In genomic region chr2:95992102-95992501, GRCh38 we compare ENCODE assay signal across 8 cellular contexts. TPM values are rescaled to one million over a fixed set of nuclear protein-coding genes. Genes with fewer than 3 reads are reported as not detected.
DNase-seq lines count a peak whose midpoint lies in the region; ATAC-seq and TF ChIP-seq lines count a peak whose summit lies in the region.
"Not testable (repeated sequence)": the region's sequence is repeated elsewhere in the genome, so short reads cannot be mapped to it uniquely, and the experiment has no call there.

No MANE protein-coding gene starts in this region.

- ATAC-seq in GM18517 (IDR thresholded peaks at IDR 0.05; ENCODE audit: unreplicated experiment), result peak; percentile 54
- peak; percentile 39 for ATAC-seq in HG03520 (IDR thresholded peaks at IDR 0.05; ENCODE audit: unreplicated experiment)
- ATAC-seq in right cardiac atrium, result peak; percentile 82 to 83
- peak in 1 of 2 donors; percentile 88 for ATAC-seq in upper lobe of left lung (ENCODE audit: low FRiP score in 2 of 2)

- no CpG with 5 or more reads among the region's 39 CpGs for WGBS in mammary epithelial cell (ENCODE audit: low coverage, missing lambda C conversion rate)
- under 1% methylated on average over 14 of the region's 39 CpGs for WGBS in right cardiac atrium
- no CpG with 5 or more reads among the region's 39 CpGs for WGBS in upper lobe of left lung, 2 donors

- H3K4me2 ChIP-seq in mammary epithelial cell (ENCODE audit: insufficient read depth, low read depth, low read length), result peak overlapping the region; percentile 97
- H3K4me2 ChIP-seq in osteoblast (ENCODE audit: insufficient read depth, low read length), result peak overlapping the region; percentile 97

- intact Hi-C loops in mammary epithelial cell (cut with micrococcal nuclease), result loop anchor here (1.0 to 2.0 kb wide), 3 partner anchors 125 to 517 kb away; partner anchors contain the start of gene ADRA2B
- intact Hi-C loops in right cardiac atrium (cut with DNase I), result loop anchor here in 1 of 4 donors (10.0 kb wide), 1 partner anchor 123 kb away; the partner anchor contains the start of gene ADRA2B

- not testable (repeated sequence) for H3K4me1 ChIP-seq in HAP-1; mammary epithelial cell (ENCODE audit: insufficient read depth, low read length); right cardiac atrium (ENCODE audit: control insufficient read depth, insufficient read depth, low read length); osteoblast (ENCODE audit: insufficient read depth, low read length); upper lobe of left lung

- not testable (repeated sequence) for H3K27me3 ChIP-seq in HAP-1 (ENCODE audit: low read depth); mammary epithelial cell (ENCODE audit: insufficient read depth, low read length); right cardiac atrium (ENCODE audit: control insufficient read depth, insufficient read depth); osteoblast (ENCODE audit: insufficient read depth, low read length); upper lobe of left lung

- not testable (repeated sequence) for H4K20me1 ChIP-seq in mammary epithelial cell (ENCODE audit: insufficient read depth, low read length); osteoblast (ENCODE audit: insufficient read depth, low read length)

- TF ChIP-seq POLR2A in upper lobe of left lung (IDR thresholded peaks at IDR 0.05), result not testable (repeated sequence)

- H3K36me3 ChIP-seq in HAP-1 (replicated peaks); mammary epithelial cell (ENCODE audit: insufficient read depth, low read length); osteoblast (ENCODE audit: insufficient read depth, low read length); upper lobe of left lung: not testable (repeated sequence)

- DNase-seq in HAP-1 (ENCODE audit: low spot score in 2 of 2) (peak in 1 of 2 experiments; percentile 40), right cardiac atrium (peak in 2 of 3 donors; percentile 15 to 66), upper lobe of left lung (peak in 1 of 2 donors; percentile 83)
- DNase-seq in activated CD4-positive, alpha-beta T cell treated with anti-CD3 and anti-CD28 coated beads for 48 hours, result peak; percentile 46
- not testable (repeated sequence) for DNase-seq in mammary epithelial cell; osteoblast (ENCODE audit: insufficient read length, low spot score, missing footprints)

- peak overlapping the region; percentile 96 for H2AFZ ChIP-seq in mammary epithelial cell (ENCODE audit: low read depth, low read length)
- H2AFZ ChIP-seq in osteoblast (ENCODE audit: low read length), result peak overlapping the region; percentile 96

- not testable (repeated sequence) for H3K9me3 ChIP-seq in HAP-1; mammary epithelial cell (replicated peaks; ENCODE audit: insufficient read depth, low read length); right cardiac atrium (ENCODE audit: control insufficient read depth, low read length); osteoblast (ENCODE audit: low read depth, low read length); upper lobe of left lung

- dilution Hi-C loops in mammary epithelial cell (cut with HindIII; ENCODE audit: low sequenced_read_pairs), result not testable (repeated sequence)

- CTCF ChIA-PET in mammary epithelial cell (lab: Charles Lee; ENCODE audit: low non-redundant PET), result interaction anchor here (0.6 to 1.1 kb wide), 6 partner anchors 18 to 344 kb away, joined by 3 to 7 read pairs (median 4); no protein-coding TSS in a partner anchor

- TF ChIP-seq CTCF in mammary epithelial cell (conservative IDR thresholded peaks at IDR 0.05 in 1 of 2, IDR thresholded peaks at IDR 0.05 in 1 of 2; ENCODE audit: extremely low read depth in 1 of 2, insufficient read depth in 1 of 2, low read depth in 1 of 2, low read length in 2 of 2); osteoblast (IDR thresholded peaks at IDR 0.05; ENCODE audit: extremely low read depth, low read depth, low read length); upper lobe of left lung (IDR thresholded peaks at IDR 0.05): not testable (repeated sequence)

- H3K27ac ChIP-seq in mammary epithelial cell (ENCODE audit: insufficient read depth, low read depth, low read length); osteoblast (ENCODE audit: low read depth, low read length): not testable (repeated sequence)
- H3K27ac ChIP-seq in right cardiac atrium (ENCODE audit: low read length), result peak overlapping the region; percentile 94
- H3K27ac ChIP-seq in upper lobe of left lung, result peak overlapping the region; percentile 79 to 92 (median 87)

- TF ChIP-seq EP300 in upper lobe of left lung (IDR thresholded peaks at IDR 0.05), result not testable (repeated sequence)

- H3K4me3 ChIP-seq in HAP-1, result peak overlapping the region; percentile 62
- H3K4me3 ChIP-seq in mammary epithelial cell (replicated peaks in 1 of 3; ENCODE audit: insufficient read depth in 1 of 3, low read depth in 2 of 3, low read length in 3 of 3), result peak overlapping the region; percentile 51 to 64 (median 56)
- peak overlapping the region; percentile 61 for H3K4me3 ChIP-seq in right cardiac atrium (ENCODE audit: low read length)
- peak overlapping the region; percentile 76 for H3K4me3 ChIP-seq in osteoblast (ENCODE audit: insufficient read depth, low read length)
- H3K4me3 ChIP-seq in upper lobe of left lung, result peak overlapping the region in 3 of 4 donors; percentile 58 to 79 (median 71)

- H3K79me2 ChIP-seq in mammary epithelial cell (ENCODE audit: insufficient read depth, low read length); osteoblast (ENCODE audit: insufficient read depth, low read length): not testable (repeated sequence)

- in situ Hi-C loops in HAP-1 (cut with MboI; ENCODE audit: low sequenced_read_pairs); mammary epithelial cell (cut with MboI; ENCODE audit: low sequenced_read_pairs in 2 of 2): not testable (repeated sequence)

- not testable (repeated sequence) for H3K9ac ChIP-seq in mammary epithelial cell (ENCODE audit: insufficient read depth, low read length)

- BruUV-seq in mammary epithelial cell (replicated peaks; lab: Mats Ljungman, UMichigan), result not testable (repeated sequence)

RNA-seq across cellular contexts. Expression of gene ANKRD36C, which starts 0.5 kb away (rescaled TPM):
- total RNA-seq in mammary epithelial cell (10 to 100 TPM; 37.0 to 45.0 TPM), right cardiac atrium (10 to 100 TPM; 10.2 to 11.2 (median 10.6) TPM), osteoblast (42.7 and 53.6 TPM in 2 replicates), upper lobe of left lung (10 to 100 TPM; 13.1 to 62.9 (median 30.7) TPM)
- polyA plus RNA-seq in mammary epithelial cell (2.2 TPM), right cardiac atrium (3.1 TPM)
- 12.3 TPM for polyA minus RNA-seq in mammary epithelial cell

RNA-seq across cellular contexts. Expression of gene GPAT2, which starts 42.6 kb away (rescaled TPM):
- 10 to 100 TPM in 1 of 2 donors, 1 to 10 TPM in 1; 2.7 to 13.0 TPM for total RNA-seq in mammary epithelial cell
- not detected for polyA plus RNA-seq in mammary epithelial cell
- not detected for polyA minus RNA-seq in mammary epithelial cell
- 1 to 10 TPM; 1.7 to 3.1 (median 2.0) TPM for total RNA-seq in right cardiac atrium
- 1.1 TPM for polyA plus RNA-seq in right cardiac atrium
- 2.2 and 9.4 TPM in 2 replicates for total RNA-seq in osteoblast
- total RNA-seq in upper lobe of left lung, result 1 to 10 TPM in 4 of 6 donors, under 1 TPM in 1, not detected in 1; 0.10 to 8.9 (median 3.5) TPM
